ENCODE assay signal across 8 cellular contexts in the genomic region with DNA sequence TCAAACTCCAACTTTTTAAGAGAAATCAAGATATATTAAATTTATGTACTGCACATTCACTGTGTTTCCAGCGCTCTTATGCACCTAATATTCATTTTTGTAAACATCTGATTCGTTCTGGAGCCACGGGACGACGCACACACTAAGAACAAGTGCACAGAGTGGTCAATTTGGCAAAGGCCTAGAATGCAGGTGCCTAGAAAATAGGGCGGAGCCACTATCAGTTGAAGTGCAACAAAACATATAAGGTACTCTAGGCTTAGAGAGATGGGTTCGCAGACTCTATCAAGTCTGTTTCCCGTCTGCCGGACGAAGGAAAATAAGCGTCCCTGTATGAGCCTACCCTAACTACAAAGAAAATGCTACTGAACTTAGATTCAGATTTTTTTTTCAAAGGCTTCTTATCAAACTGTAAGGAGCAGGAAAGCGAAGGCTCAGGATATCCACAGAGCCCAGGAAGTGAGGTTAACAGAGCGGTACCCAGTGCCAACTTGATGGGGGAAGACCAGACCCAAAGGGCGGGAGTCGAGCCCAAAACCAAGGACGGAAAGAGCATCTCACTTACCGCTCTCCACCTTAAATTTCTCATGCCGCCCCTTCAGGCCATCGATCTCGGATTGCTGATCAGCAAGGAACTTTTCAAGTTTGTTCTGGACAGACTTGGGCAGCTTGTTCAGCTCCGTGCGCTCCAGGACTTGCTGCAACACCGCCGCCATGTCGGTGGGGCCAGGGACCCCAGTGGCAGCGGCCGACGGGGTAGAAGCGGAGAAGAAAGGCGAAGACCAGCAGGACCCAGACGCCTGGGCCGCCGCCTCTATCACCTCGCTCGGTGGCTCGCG. TPM values are rescaled to one million over a fixed set of nuclear protein-coding genes. Genes with fewer than 3 reads are reported as not detected.
DNase-seq lines count a peak whose midpoint lies in the region; ATAC-seq and TF ChIP-seq lines count a peak whose summit lies in the region.

No MANE protein-coding gene starts in this region.

- peak overlapping the region; percentile 78 to 94 for H3K4me3 ChIP-seq in right atrium auricular region

- H3K27me3 ChIP-seq in right atrium auricular region = no peaks in the 10 kb centered on the region

- H3K27ac Mint-ChIP-seq in activated naive CD8-positive, alpha-beta T cell = peak overlapping the region; percentile 95

- H3K9me3 ChIP-seq in right atrium auricular region = no peaks in the 10 kb centered on the region

- H3K4me1 Mint-ChIP-seq in activated naive CD8-positive, alpha-beta T cell (ENCODE audit: low read depth) = peaks cover 48% of the 10 kb centered on the region

- peak overlapping the region; percentile 96 for H3K4me3 Mint-ChIP-seq in activated naive CD8-positive, alpha-beta T cell

- peaks cover 26% of the 10 kb centered on the region for H3K36me3 ChIP-seq in right atrium auricular region

- ATAC-seq in GM19397 (IDR thresholded peaks at IDR 0.05; ENCODE audit: unreplicated experiment) (peak; percentile 12), HG03439 (IDR thresholded peaks at IDR 0.05; ENCODE audit: unreplicated experiment) (peak; percentile 34)

- peaks cover 5% of the 10 kb centered on the region for H3K36me3 Mint-ChIP-seq in activated naive CD8-positive, alpha-beta T cell

- H3K4me1 ChIP-seq in right atrium auricular region = peaks cover 0 to 39% of the 10 kb centered on the region in 2 donors

- DNase-seq in DMS153 treated with DMSO at 0.1 percent for 48 hours (lab: John Stamatoyannopoulos, UW; ENCODE audit: unreplicated experiment) = peak; percentile 45
- DNase-seq in NOMO-1 treated with dmso at 0.1 percent for 144 hours (lab: John Stamatoyannopoulos, UW; ENCODE audit: unreplicated experiment) = peak; percentile 2
- DNase-seq in right atrium auricular region (ENCODE audit: low spot score) = no peak
- DNase-seq in renal cortical epithelial cell (ENCODE audit: low read depth) = peak; percentile 34
- no peak for DNase-seq in GM19240 (ENCODE audit: insufficient read length, low spot score)

- no peaks in the 10 kb centered on the region for H3K9me3 Mint-ChIP-seq in activated naive CD8-positive, alpha-beta T cell (ENCODE audit: low read depth)

- TF ChIP-seq CTCF in right atrium auricular region (IDR thresholded peaks at IDR 0.05) = no peak

- H3K27me3 Mint-ChIP-seq in activated naive CD8-positive, alpha-beta T cell = no peaks in the 10 kb centered on the region

- peak overlapping the region; percentile 94 to 98 for H3K27ac ChIP-seq in right atrium auricular region

RNA-seq across cellular contexts. Expression of a gene that starts 0.5 kb away (rescaled TPM):
- total RNA-seq in right atrium auricular region = 10 to 100 TPM; 36.3 to 56.1 TPM
- 50.7 and 106 TPM in 2 replicates for total RNA-seq in renal cortical epithelial cell

RNA-seq across cellular contexts. Expression of a gene that starts 1.1 kb away (rescaled TPM):
- total RNA-seq in right atrium auricular region (10 to 100 TPM; 10.2 to 12.1 TPM), renal cortical epithelial cell (27.1 and 37.3 TPM in 2 replicates)

Comparison
In these comparisons a context has a peak if more than half of its experiments do, and no peak if none do; other contexts are left out.
1. DNase-seq: peak in DMS153 treated with DMSO at 0.1 percent for 48 hours (single experiment), NOMO-1 treated with dmso at 0.1 percent for 144 hours (single experiment) and renal cortical epithelial cell (single experiment); none in right atrium auricular region (single experiment) and GM19240 (single experiment).